In the genomic region with DNA sequence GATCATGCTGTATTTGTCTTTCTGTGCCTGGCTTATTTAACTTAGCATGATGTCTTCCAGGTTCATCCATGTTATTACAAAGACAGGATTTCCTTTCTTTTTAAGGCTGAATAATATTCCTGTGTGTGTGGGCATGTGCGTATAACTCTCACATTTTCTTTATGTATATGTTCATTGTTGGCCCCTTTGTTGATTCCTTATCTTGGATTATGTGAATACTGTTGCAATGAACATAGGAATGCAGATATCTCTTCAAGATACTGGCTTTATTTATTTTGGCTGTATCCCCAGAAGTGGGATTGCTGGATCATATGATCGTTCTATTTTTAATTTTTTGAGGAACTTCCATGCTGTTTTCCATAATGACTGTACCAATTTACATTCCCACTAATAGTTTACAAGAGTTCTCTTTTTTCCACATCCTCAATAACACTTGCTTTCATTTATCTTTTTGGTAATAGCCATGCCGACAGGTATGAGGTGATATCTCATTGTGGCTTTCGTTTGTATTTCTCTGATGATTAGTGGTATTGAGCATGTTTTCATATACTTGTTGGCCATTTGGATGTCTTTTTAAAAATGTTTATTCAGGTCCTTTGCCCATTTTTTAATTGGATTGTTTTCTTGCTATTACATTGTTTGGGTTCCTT, we compare ENCODE assay signal across 11 cellular contexts. TPM values are rescaled to one million over a fixed set of nuclear protein-coding genes. Genes with fewer than 3 reads are reported as not detected.
DNase-seq lines count a peak whose midpoint lies in the region; ATAC-seq, FAIRE-seq and TF ChIP-seq lines count a peak whose summit lies in the region.
"Had no signal": no experiment of that assay in that cellular context is flagged by ENCODE, and none has a peak within 500 bp of the region (broad histone marks: within the 10 kb centered on the region; RNA-seq: fewer than 3 reads in every experiment).

No MANE protein-coding gene starts in this region.

- peaks cover 10% of the 10 kb centered on the region for H3K36me3 Mint-ChIP-seq in astrocyte (ENCODE audit: low read depth, unreplicated experiment)
- H3K36me3 Mint-ChIP-seq in stimulated activated effector memory CD8-positive, alpha-beta T cell treated with anti-CD3 and anti-CD28 coated beads, Interleukin-12 subunit alpha, Interleukin-12 subunit beta, amount 100 ng/mL, for 72 hours: peaks cover 27% of the 10 kb centered on the region

- no peak overlapping the region for H3K9ac ChIP-seq in astrocyte (ENCODE audit: low read length)

- no peaks in the 10 kb centered on the region for H3K4me1 Mint-ChIP-seq in astrocyte (ENCODE audit: low read depth, unreplicated experiment)
- peaks cover 44% of the 10 kb centered on the region for H3K4me1 Mint-ChIP-seq in stimulated activated effector memory CD8-positive, alpha-beta T cell treated with anti-CD3 and anti-CD28 coated beads, Interleukin-12 subunit alpha, Interleukin-12 subunit beta, amount 100 ng/mL, for 72 hours

- H3K79me2 ChIP-seq in astrocyte (ENCODE audit: insufficient read depth, low read length) (no peaks in the 10 kb centered on the region), hepatocyte (peaks cover 25% of the 10 kb centered on the region)

- H3K4me2 ChIP-seq in astrocyte (ENCODE audit: low read length) (peak overlapping the region; percentile 73), hepatocyte (peak overlapping the region; percentile 10)

- H2AFZ ChIP-seq in astrocyte (ENCODE audit: low read depth, low read length): no peak overlapping the region
- H2AFZ ChIP-seq in hepatocyte: no peak overlapping the region

- DNase-seq in HFF-Myc (ENCODE audit: extremely low read depth, low read depth): peak; percentile 3
- peak; percentile 93 for DNase-seq in astrocyte (ENCODE audit: low read depth)
- DNase-seq in hepatocyte (ENCODE audit: low spot score): no peak
- no peak for DNase-seq in stimulated activated effector memory CD8-positive, alpha-beta T cell treated with anti-CD3 and anti-CD28 coated beads, Interleukin-12 subunit alpha, Interleukin-12 subunit beta, amount 100 ng/mL, for 72 hours (ENCODE audit: low spot score in 2 of 2)
- DNase-seq in OCI-M1 (lab: John Stamatoyannopoulos, UW): no peak
- DNase-seq in SKM-1 treated with dmso at 0.1 percent for 144 hours (lab: John Stamatoyannopoulos, UW; ENCODE audit: unreplicated experiment): no peak
- DNase-seq: occipital lobe had no signal

- H3K27ac ChIP-seq in astrocyte (ENCODE audit: low read depth, low read length): peak overlapping the region; percentile 61
- peak overlapping the region; percentile 66 for H3K27ac ChIP-seq in hepatocyte

- H3K4me3 ChIP-seq in HFF-Myc (replicated peaks; ENCODE audit: low read depth, low read length): no peak overlapping the region
- no peak overlapping the region for H3K4me3 ChIP-seq in astrocyte (ENCODE audit: insufficient read depth, low read depth, low read length)
- no peak overlapping the region for H3K4me3 ChIP-seq in hepatocyte
- H3K4me3 ChIP-seq: esophagus muscularis mucosa, HAP-1 had no signal

- no peaks in the 10 kb centered on the region for H3K9me2 ChIP-seq in hepatocyte (replicated peaks; ENCODE audit: insufficient read depth)

- TF ChIP-seq CTCF in HFF-Myc (IDR thresholded peaks at IDR 0.05; ENCODE audit: low read depth, low read length, missing control alignments) (no peak), astrocyte (IDR thresholded peaks at IDR 0.05; ENCODE audit: insufficient read depth, low read depth, low read length) (no peak), hepatocyte (IDR thresholded peaks at IDR 0.05; ENCODE audit: poor library complexity) (no peak)

- H4K20me1 ChIP-seq in astrocyte (ENCODE audit: insufficient read depth, low read length) (no peaks in the 10 kb centered on the region), hepatocyte (ENCODE audit: insufficient read depth, poor library complexity, severe bottlenecking) (peaks cover 3% of the 10 kb centered on the region)

- H3K4me1 ChIP-seq in astrocyte (ENCODE audit: insufficient read depth, low read length): peaks cover 10% of the 10 kb centered on the region
- peaks cover 3% of the 10 kb centered on the region for H3K4me1 ChIP-seq in hepatocyte (ENCODE audit: insufficient read depth)

- no peaks in the 10 kb centered on the region for H3K27me3 ChIP-seq in astrocyte (ENCODE audit: insufficient read depth, low read length)
- H3K27me3 ChIP-seq in hepatocyte: no peaks in the 10 kb centered on the region
- H3K27me3 ChIP-seq: esophagus muscularis mucosa had no signal

- H3K36me3 ChIP-seq in astrocyte (ENCODE audit: insufficient read depth, low read length) (peaks cover 4% of the 10 kb centered on the region), hepatocyte (replicated peaks; ENCODE audit: insufficient read depth, low read depth) (no peaks in the 10 kb centered on the region)
- H3K36me3 ChIP-seq: HAP-1 had no signal

- no peaks in the 10 kb centered on the region for H3K9me3 Mint-ChIP-seq in astrocyte (ENCODE audit: unreplicated experiment)
- H3K9me3 Mint-ChIP-seq in stimulated activated effector memory CD8-positive, alpha-beta T cell treated with anti-CD3 and anti-CD28 coated beads, Interleukin-12 subunit alpha, Interleukin-12 subunit beta, amount 100 ng/mL, for 72 hours: no peaks in the 10 kb centered on the region

- peak; percentile 92 for FAIRE-seq in astrocyte (lab: Jason Lieb, UNC)

- H3K4me3 Mint-ChIP-seq in astrocyte (ENCODE audit: unreplicated experiment): no peak overlapping the region
- no peak overlapping the region for H3K4me3 Mint-ChIP-seq in stimulated activated effector memory CD8-positive, alpha-beta T cell treated with anti-CD3 and anti-CD28 coated beads, Interleukin-12 subunit alpha, Interleukin-12 subunit beta, amount 100 ng/mL, for 72 hours

- WGBS in hepatocyte (ENCODE audit: low lambda C conversion rate, missing lambda C conversion rate): 81% methylated on average over 4 of the region's 4 CpGs

- no peaks in the 10 kb centered on the region for H3K27me3 Mint-ChIP-seq in astrocyte (ENCODE audit: low read depth, unreplicated experiment)

- H3K27ac Mint-ChIP-seq in astrocyte (ENCODE audit: unreplicated experiment): no peak overlapping the region
- H3K27ac Mint-ChIP-seq in stimulated activated effector memory CD8-positive, alpha-beta T cell treated with anti-CD3 and anti-CD28 coated beads, Interleukin-12 subunit alpha, Interleukin-12 subunit beta, amount 100 ng/mL, for 72 hours: peak overlapping the region; percentile 30

- no peak for ATAC-seq in stimulated activated effector memory CD8-positive, alpha-beta T cell treated with anti-CD3 and anti-CD28 coated beads, Interleukin-12 subunit alpha, Interleukin-12 subunit beta, amount 100 ng/mL, for 72 hours
- no peak for ATAC-seq in HG03135 (IDR thresholded peaks at IDR 0.05; ENCODE audit: unreplicated experiment)
- no peak for ATAC-seq in HG03460 (IDR thresholded peaks at IDR 0.05; ENCODE audit: unreplicated experiment)

- H3K9me3 ChIP-seq in astrocyte (ENCODE audit: insufficient read depth, low read depth, low read length) (no peaks in the 10 kb centered on the region), hepatocyte (ENCODE audit: low read depth) (no peaks in the 10 kb centered on the region)
- H3K9me3 ChIP-seq: esophagus muscularis mucosa, HAP-1 had no signal

RNA-seq across cellular contexts. Expression of a gene that starts 38.0 kb away (rescaled TPM):
- total RNA-seq in astrocyte: 10.0 and 10.1 TPM in 2 replicates
- 21.0 and 22.9 TPM in 2 replicates for total RNA-seq in hepatocyte
- polyA plus RNA-seq in hepatocyte: 14.7 and 17.8 TPM in 2 replicates

RNA-seq across cellular contexts. Expression of a gene that starts 50.2 kb away (rescaled TPM):
- 10.4 and 13.2 TPM in 2 replicates for total RNA-seq in astrocyte
- 11.7 and 14.7 TPM in 2 replicates for total RNA-seq in hepatocyte
- polyA plus RNA-seq in hepatocyte: 8.8 and 13.1 TPM in 2 replicates

Comparison
In these comparisons a context has a peak if more than half of its experiments do, and no peak if none do; other contexts are left out.
1. DNase-seq: peak in HFF-Myc (single experiment) and astrocyte (single experiment); none in hepatocyte (single experiment), stimulated activated effector memory CD8-positive, alpha-beta T cell treated with anti-CD3 and anti-CD28 coated beads, Interleukin-12 subunit alpha, Interleukin-12 subunit beta, amount 100 ng/mL, for 72 hours (0 of 2), OCI-M1 (single experiment) and SKM-1 treated with dmso at 0.1 percent for 144 hours (single experiment).